8 cellular contexts compared by ENCODE assay signal in the genomic region with DNA sequence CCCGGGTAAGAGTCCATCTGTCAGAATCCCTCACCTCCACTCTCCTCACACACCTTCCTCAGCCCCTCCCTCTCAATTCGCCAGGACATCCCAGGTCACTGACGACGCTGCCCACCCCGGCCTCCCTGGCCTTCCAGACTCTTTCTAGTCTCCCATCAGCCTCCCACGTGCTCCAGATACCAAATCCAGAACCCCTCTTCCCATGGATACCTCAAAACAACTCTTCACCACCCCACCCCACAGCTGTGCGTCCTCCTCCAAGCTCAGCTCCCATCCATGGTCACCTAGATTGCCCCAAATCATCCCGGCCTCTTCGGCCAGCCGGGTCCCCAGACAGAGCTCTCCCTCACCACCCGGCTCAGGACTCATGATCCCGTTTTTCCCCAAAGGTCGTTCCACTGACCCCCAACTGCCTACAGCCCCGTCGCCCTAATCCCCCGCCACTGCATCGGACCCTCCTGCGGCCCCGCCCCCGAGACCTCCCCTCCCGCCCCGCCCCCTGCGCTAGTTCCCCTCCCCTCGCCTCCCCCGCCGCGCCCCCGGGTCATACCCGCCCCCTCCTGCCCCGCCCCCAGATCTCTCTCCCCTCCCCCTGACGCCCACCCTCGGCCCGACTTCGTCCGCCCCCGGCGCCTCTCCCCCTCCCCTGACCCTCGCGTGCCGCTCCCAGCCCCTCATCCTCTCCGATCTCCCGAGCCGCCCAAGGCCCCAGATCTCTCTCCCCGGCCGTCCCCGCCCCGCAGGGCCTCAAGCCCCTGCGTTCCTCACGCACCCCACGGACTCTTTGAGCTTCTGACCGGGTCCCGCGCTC. TPM values are rescaled to one million over a fixed set of nuclear protein-coding genes. Genes with fewer than 3 reads are reported as not detected.
DNase-seq lines count a peak whose midpoint lies in the region; ATAC-seq and TF ChIP-seq lines count a peak whose summit lies in the region.

No MANE protein-coding gene starts in this region.

- RAD21 ChIA-PET in HCT116 (lab: Charles Lee; ENCODE audit: low non-redundant PET in 1 of 2, low total read pairs in 2 of 2, uncharacterized antibody in 2 of 2, unreplicated experiment in 2 of 2): no interaction called here

- TF ChIP-seq RAD21 in HCT116 (IDR thresholded peaks at IDR 0.05; ENCODE audit: low read depth): no peak

- H3K4me3 ChIP-seq in DOHH2 (ENCODE audit: low read length): peak overlapping the region; percentile 91
- peak overlapping the region; percentile 71 to 80 for H3K4me3 ChIP-seq in HCT116 (replicated peaks in 1 of 2; ENCODE audit: low read depth in 1 of 2, low read length in 2 of 2)
- peak overlapping the region; percentile 57 to 80 for H3K4me3 ChIP-seq in neutrophil (ENCODE audit: low read depth in 1 of 2, low read length in 1 of 2)

- peaks cover 18% of the 10 kb centered on the region for H3K4me1 ChIP-seq in DOHH2 (ENCODE audit: control insufficient read depth, low read length)
- peaks cover 9 to 17% of the 10 kb centered on the region in 2 experiments; a peak in 3 of 4 replicates for H3K4me1 ChIP-seq in HCT116 (ENCODE audit: control insufficient read depth in 1 of 2, insufficient read depth in 2 of 2, low read length in 2 of 2)
- peaks cover 5% of the 10 kb centered on the region for H3K4me1 ChIP-seq in foreskin keratinocyte
- peaks cover 12 to 18% of the 10 kb centered on the region in 2 experiments for H3K4me1 ChIP-seq in neutrophil (ENCODE audit: control insufficient read depth in 1 of 2, insufficient read depth in 1 of 2, low read depth in 1 of 2, low read length in 1 of 2)

- no peak for TF ChIP-seq POLR2A in HCT116 (IDR thresholded peaks at IDR 0.05; ENCODE audit: borderline replicate concordance, extremely low read depth, insufficient read depth, insufficient read length)

- TF ChIP-seq CTCF in DOHH2 (IDR thresholded peaks at IDR 0.05; ENCODE audit: low read depth, low read length, poor library complexity, severe bottlenecking) (no peak), HCT116 (IDR thresholded peaks at IDR 0.05 in 2 of 3, conservative IDR thresholded peaks at IDR 0.05 in 1 of 3; ENCODE audit: borderline replicate concordance in 1 of 3, insufficient read depth in 1 of 3, low read depth in 2 of 3, low read length in 2 of 3) (no peak), foreskin keratinocyte (conservative IDR thresholded peaks at IDR 0.05) (no peak), neutrophil (IDR thresholded peaks at IDR 0.05) (no peak)

- POLR2A ChIA-PET in HCT116 (lab: Charles Lee): interaction anchor here (1.7 kb wide), 1 partner anchor 14 kb away, joined by 5 read pairs; no protein-coding TSS in a partner anchor

- ATAC-seq in HCT116 (peak; percentile 53), foreskin keratinocyte (no peak), GM18517 (IDR thresholded peaks at IDR 0.05; ENCODE audit: unreplicated experiment) (no peak), GM18870 (IDR thresholded peaks at IDR 0.05; ENCODE audit: unreplicated experiment) (no peak)

- H2AFZ ChIP-seq in HCT116 (ENCODE audit: low read depth, low read length, poor library complexity, severe bottlenecking): no peak overlapping the region

- no TSS peak for BruUV-seq in HCT116 (replicated peaks; lab: Mats Ljungman, UMichigan)

- DNase-seq in HCT116 (ENCODE audit: low read depth, low spot score) (no peak), NCI-H510A treated with DMSO at 0.1 percent for 48 hours (lab: John Stamatoyannopoulos, UW) (peak; percentile 67), activated gamma-delta T cell (lab: John Stamatoyannopoulos, UW) (peak; percentile 40), foreskin keratinocyte (peak in 1 of 2 donors; percentile 9)

- peak overlapping the region; percentile 72 for H3K9ac ChIP-seq in HCT116 (ENCODE audit: low read length)

- peaks cover 8% of the 10 kb centered on the region for H3K36me3 ChIP-seq in DOHH2 (ENCODE audit: control insufficient read depth, low read length)
- H3K36me3 ChIP-seq in HCT116 (ENCODE audit: control insufficient read depth in 1 of 2, insufficient read depth in 2 of 2, low read length in 2 of 2): peaks cover 5 to 9% of the 10 kb centered on the region in 2 experiments; a peak in 2 of 4 replicates
- peaks cover 28% of the 10 kb centered on the region for H3K36me3 ChIP-seq in neutrophil

- H4K20me1 ChIP-seq in DOHH2 (ENCODE audit: control insufficient read depth, insufficient read depth, low read depth, low read length): 0 out of 2 replicates have a peak, but pooled peaks cover 5% of the 10 kb centered on the region
- H4K20me1 ChIP-seq in HCT116 (ENCODE audit: insufficient read depth): no peaks in the 10 kb centered on the region

- no peaks in the 10 kb centered on the region for H3K9me3 ChIP-seq in DOHH2 (ENCODE audit: control insufficient read depth, insufficient read depth, low read length)
- H3K9me3 ChIP-seq in HCT116 (ENCODE audit: control insufficient read depth in 1 of 2, insufficient read depth in 1 of 2, low read depth in 1 of 2, low read length in 2 of 2): no peaks in the 10 kb centered on the region
- H3K9me3 ChIP-seq in neutrophil: no peaks in the 10 kb centered on the region

- H3K27ac ChIP-seq in DOHH2 (ENCODE audit: low read depth, low read length): no peak overlapping the region
- H3K27ac ChIP-seq in HCT116 (ENCODE audit: low read depth, low read length): peak overlapping the region; percentile 56
- H3K27ac ChIP-seq in foreskin keratinocyte: peak overlapping the region; percentile 59
- H3K27ac ChIP-seq in neutrophil: peak overlapping the region; percentile 86

- intact Hi-C loops in HCT116 (cut with micrococcal nuclease): no loop called here

- no peaks in the 10 kb centered on the region for H3F3A ChIP-seq in DOHH2 (ENCODE audit: control insufficient read depth, insufficient read depth)

- H3K27me3 ChIP-seq in DOHH2 (ENCODE audit: control insufficient read depth, low read length): no peaks in the 10 kb centered on the region
- H3K27me3 ChIP-seq in HCT116 (ENCODE audit: insufficient read depth, low read length): no peaks in the 10 kb centered on the region
- H3K27me3 ChIP-seq in foreskin keratinocyte: no peaks in the 10 kb centered on the region
- H3K27me3 ChIP-seq in neutrophil: no peaks in the 10 kb centered on the region

- H3K4me2 ChIP-seq in DOHH2 (ENCODE audit: low read length) (peak overlapping the region; percentile 97), HCT116 (ENCODE audit: low read length) (peak overlapping the region; percentile 90)

- H3K79me2 ChIP-seq in DOHH2 (ENCODE audit: control insufficient read depth, low read length) (peaks cover 12% of the 10 kb centered on the region), HCT116 (ENCODE audit: insufficient read depth, low read length) (peaks cover 18% of the 10 kb centered on the region)

- CTCF ChIA-PET in HCT116 (lab: Charles Lee): interaction anchor here (0.8 to 1.5 kb wide), 3 partner anchors 68 to 224 kb away, joined by 3 read pairs; no protein-coding TSS in a partner anchor

- no peaks in the 10 kb centered on the region for H3K9me2 ChIP-seq in DOHH2 (replicated peaks; ENCODE audit: control insufficient read depth, low read length)
- H3K9me2 ChIP-seq in HCT116 (ENCODE audit: insufficient read depth): no peaks in the 10 kb centered on the region

TF ChIP-seq in HCT116, 20 proteins besides CTCF, POLR2A, EP300 and RAD21:
- TF ChIP-seq EZH2 (IDR thresholded peaks at IDR 0.05): no peak
- peak; percentile 34; the same call in 1 of the 2 replicates for TF ChIP-seq ZFX (IDR thresholded peaks at IDR 0.05)

RNA-seq across cellular contexts. Expression of a gene that starts 0.5 kb away (rescaled TPM):
- total RNA-seq in HCT116 (2021; ENCODE audit: unreplicated experiment) (76.5 TPM), foreskin keratinocyte (88.9 and 93.0 TPM in 2 replicates)
- 75.7 and 76.0 TPM in 2 replicates for polyA plus RNA-seq in HCT116 (2012)
- 125 and 138 TPM in 2 replicates for polyA plus RNA-seq in foreskin keratinocyte

RNA-seq across cellular contexts. Expression of a gene that starts 15.0 kb away (rescaled TPM):
- total RNA-seq in HCT116 (2021; ENCODE audit: unreplicated experiment): 75.2 TPM
- polyA plus RNA-seq in HCT116 (2012): 47.5 and 53.8 TPM in 2 replicates
- total RNA-seq in foreskin keratinocyte: 62.4 and 69.8 TPM in 2 replicates
- 62.7 and 63.9 TPM in 2 replicates for polyA plus RNA-seq in foreskin keratinocyte

RNA-seq across cellular contexts. Expression of a gene that starts 54.6 kb away (rescaled TPM):
- total RNA-seq in HCT116 (2021; ENCODE audit: unreplicated experiment) (69.9 TPM), foreskin keratinocyte (35.5 and 41.6 TPM in 2 replicates)
- polyA plus RNA-seq in HCT116 (2012): 31.9 and 32.2 TPM in 2 replicates
- polyA plus RNA-seq in foreskin keratinocyte: 24.7 and 29.6 TPM in 2 replicates

RNA-seq across cellular contexts. Expression of a gene that starts 56.7 kb away (rescaled TPM):
- total RNA-seq in HCT116 (2021; ENCODE audit: unreplicated experiment) (86.0 TPM), foreskin keratinocyte (71.9 and 74.2 TPM in 2 replicates)
- polyA plus RNA-seq in HCT116 (2012): 78.9 and 84.1 TPM in 2 replicates
- 85.5 and 88.1 TPM in 2 replicates for polyA plus RNA-seq in foreskin keratinocyte
